Comparison of ENCODE assay signal across 8 cellular contexts in genomic region chr1:234608026-234608719, GRCh38. TPM values are rescaled to one million over a fixed set of nuclear protein-coding genes. Genes with fewer than 3 reads are reported as not detected.
DNase-seq lines count a peak whose midpoint lies in the region; ATAC-seq, FAIRE-seq and TF ChIP-seq lines count a peak whose summit lies in the region.

No MANE protein-coding gene starts in this region.

- FAIRE-seq in bronchial epithelial cell (lab: Jason Lieb, UNC), result peak; percentile 32

- POLR2A ChIA-PET in WTC11 (lab: Charles Lee), result interaction anchor here (0.6 to 3.4 kb wide), 2 partner anchors 101 to 108 kb away, joined by 4 to 14 read pairs; no protein-coding TSS in a partner anchor

- H3K4me3 Mint-ChIP-seq in WTC11, result peak overlapping the region; percentile 85

- H3K4me3 ChIP-seq in GM08714 (ENCODE audit: low read length) (peak overlapping the region; percentile 85), bronchial epithelial cell (ENCODE audit: low read depth, low read length) (peak overlapping the region; percentile 71)

- DNase-seq in NCI-H2171 (lab: John Stamatoyannopoulos, UW) (peak; percentile 33), WTC11 (ENCODE audit: low spot score) (peak; percentile 56), bronchial epithelial cell (ENCODE audit: low read depth) (peak; percentile 92), islet precursor cell (peak; percentile 88), NCI-H524 treated with DMSO at 0.1 percent for 48 hours (lab: John Stamatoyannopoulos, UW) (no peak)
- peak; percentile 59 to 69 (median 62) for DNase-seq in stimulated activated CD4-positive, alpha-beta T cell treated with anti-CD3 and anti-CD28 coated beads, Interleukin-12 subunit alpha, Interleukin-12 subunit beta, amount 100 ng/mL, for 48 hours (ENCODE audit: low read depth in 2 of 3, low spot score in 1 of 3)

- CTCF ChIA-PET in WTC11 (lab: Charles Lee), result interaction anchor here (1.3 kb wide), 1 partner anchor 109 kb away, joined by 4 read pairs; no protein-coding TSS in a partner anchor

- peaks cover 69% of the 10 kb centered on the region for H3K4me1 Mint-ChIP-seq in WTC11

- no peak for TF ChIP-seq CTCF in WTC11 (IDR thresholded peaks at IDR 0.05)
- TF ChIP-seq CTCF in bronchial epithelial cell (IDR thresholded peaks at IDR 0.05; ENCODE audit: insufficient read depth, low read length, severe bottlenecking), result no peak

- peaks cover 11% of the 10 kb centered on the region for H3K36me3 ChIP-seq in bronchial epithelial cell (ENCODE audit: control insufficient read depth, insufficient read depth, low read length)

- no peaks in the 10 kb centered on the region for H3K27me3 Mint-ChIP-seq in WTC11 (ENCODE audit: low read depth)

- peaks cover 37% of the 10 kb centered on the region for H3K36me3 Mint-ChIP-seq in WTC11

- H3K9me3 Mint-ChIP-seq in WTC11, result no peaks in the 10 kb centered on the region

- H3K27ac Mint-ChIP-seq in WTC11, result peak overlapping the region; percentile 95

- ATAC-seq in HG02610 (IDR thresholded peaks at IDR 0.05; ENCODE audit: unreplicated experiment), result peak; percentile 34
- ATAC-seq in WTC11, result no peak

- H3K27me3 ChIP-seq in bronchial epithelial cell (ENCODE audit: control insufficient read depth, insufficient read depth, low read length), result no peaks in the 10 kb centered on the region

TF ChIP-seq in WTC11, 78 proteins besides CTCF, POLR2A, EP300 and RAD21:
- TF ChIP-seq ARID4B (CRISPR knock-in tag; IDR thresholded peaks at IDR 0.05; ENCODE audit: borderline replicate concordance) (0 out of 2 replicates have a peak, but pooled peaks have one; percentile 20), ETV6 (CRISPR knock-in tag; IDR thresholded peaks at IDR 0.05) (0 out of 2 replicates have a peak, but pooled peaks have one; percentile 25), MYBL2 (CRISPR knock-in tag; IDR thresholded peaks at IDR 0.05) (0 out of 2 replicates have a peak, but pooled peaks have one; percentile 49), KAT7 (CRISPR knock-in tag; IDR thresholded peaks at IDR 0.05; ENCODE audit: borderline replicate concordance) (peak; percentile 93; the same call in 1 of the 2 replicates), NFE2L1 (CRISPR knock-in tag; IDR thresholded peaks at IDR 0.05) (no peak), STAT6 (CRISPR knock-in tag; conservative IDR thresholded peaks at IDR 0.05; ENCODE audit: low read depth) (no peak), HMGA2 (CRISPR knock-in tag; IDR thresholded peaks at IDR 0.05) (no peak), ATF1 (CRISPR knock-in tag; IDR thresholded peaks at IDR 0.05) (peak; percentile 63; the same call in 1 of the 2 replicates)
- TF ChIP-seq, protein P1, sequence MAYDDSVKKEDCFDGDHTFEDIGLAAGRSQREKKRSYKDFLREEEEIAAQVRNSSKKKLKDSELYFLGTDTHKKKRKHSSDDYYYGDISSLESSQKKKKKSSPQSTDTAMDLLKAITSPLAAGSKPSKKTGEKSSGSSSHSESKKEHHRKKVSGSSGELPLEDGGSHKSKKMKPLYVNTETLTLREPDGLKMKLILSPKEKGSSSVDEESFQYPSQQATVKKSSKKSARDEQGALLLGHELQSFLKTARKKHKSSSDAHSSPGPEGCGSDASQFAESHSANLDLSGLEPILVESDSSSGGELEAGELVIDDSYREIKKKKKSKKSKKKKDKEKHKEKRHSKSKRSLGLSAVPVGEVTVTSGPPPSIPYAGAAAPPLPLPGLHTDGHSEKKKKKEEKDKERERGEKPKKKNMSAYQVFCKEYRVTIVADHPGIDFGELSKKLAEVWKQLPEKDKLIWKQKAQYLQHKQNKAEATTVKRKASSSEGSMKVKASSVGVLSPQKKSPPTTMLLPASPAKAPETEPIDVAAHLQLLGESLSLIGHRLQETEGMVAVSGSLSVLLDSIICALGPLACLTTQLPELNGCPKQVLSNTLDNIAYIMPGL (CRISPR knock-in tag; IDR thresholded peaks at IDR 0.05), result peak; percentile 76; the same call in 1 of the 2 replicates
- TF ChIP-seq, protein P2, sequence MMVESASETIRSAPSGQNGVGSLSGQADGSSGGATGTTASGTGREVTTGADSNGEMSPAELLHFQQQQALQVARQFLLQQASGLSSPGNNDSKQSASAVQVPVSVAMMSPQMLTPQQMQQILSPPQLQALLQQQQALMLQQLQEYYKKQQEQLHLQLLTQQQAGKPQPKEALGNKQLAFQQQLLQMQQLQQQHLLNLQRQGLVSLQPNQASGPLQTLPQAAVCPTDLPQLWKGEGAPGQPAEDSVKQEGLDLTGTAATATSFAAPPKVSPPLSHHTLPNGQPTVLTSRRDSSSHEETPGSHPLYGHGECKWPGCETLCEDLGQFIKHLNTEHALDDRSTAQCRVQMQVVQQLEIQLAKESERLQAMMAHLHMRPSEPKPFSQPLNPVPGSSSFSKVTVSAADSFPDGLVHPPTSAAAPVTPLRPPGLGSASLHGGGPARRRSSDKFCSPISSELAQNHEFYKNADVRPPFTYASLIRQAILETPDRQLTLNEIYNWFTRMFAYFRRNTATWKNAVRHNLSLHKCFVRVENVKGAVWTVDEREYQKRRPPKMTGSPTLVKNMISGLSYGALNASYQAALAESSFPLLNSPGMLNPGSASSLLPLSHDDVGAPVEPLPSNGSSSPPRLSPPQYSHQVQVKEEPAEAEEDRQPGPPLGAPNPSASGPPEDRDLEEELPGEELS (CRISPR knock-in tag; IDR thresholded peaks at IDR 0.05), result 0 out of 2 replicates have a peak, but pooled peaks have one; percentile 23

RNA-seq across cellular contexts. Expression of gene IRF2BP2, which starts 1.8 kb away (rescaled TPM):
- total RNA-seq in WTC11 (2021) (61.9 to 70.9 TPM (median 62.4 TPM) in 3 replicates), bronchial epithelial cell (64.1 and 80.3 TPM in 2 replicates)
